8 cellular contexts compared by ENCODE assay signal in genomic region chr2:172083725-172084483, GRCh38. TPM values are rescaled to one million over a fixed set of nuclear protein-coding genes. Genes with fewer than 3 reads are reported as not detected.
DNase-seq lines count a peak whose midpoint lies in the region; ATAC-seq and TF ChIP-seq lines count a peak whose summit lies in the region.

No MANE protein-coding gene starts in this region.

- H3K9me2 ChIP-seq in DOHH2 (replicated peaks; ENCODE audit: control insufficient read depth, low read length): no peaks in the 10 kb centered on the region

- H3K9me3 ChIP-seq in DOHH2 (ENCODE audit: control insufficient read depth, insufficient read depth, low read length) (no peaks in the 10 kb centered on the region), body of pancreas (no peaks in the 10 kb centered on the region)

- peak overlapping the region; percentile 93 for H3K27ac ChIP-seq in 22Rv1
- H3K27ac ChIP-seq in DOHH2 (ENCODE audit: low read depth, low read length): no peak overlapping the region
- peak overlapping the region; percentile 95 for H3K27ac ChIP-seq in RWPE1
- H3K27ac ChIP-seq in foreskin keratinocyte: peak overlapping the region; percentile 21
- no peak overlapping the region for H3K27ac ChIP-seq in body of pancreas

- TF ChIP-seq CTCF in 22Rv1 (IDR thresholded peaks at IDR 0.05) (no peak), DOHH2 (IDR thresholded peaks at IDR 0.05; ENCODE audit: low read depth, low read length, poor library complexity, severe bottlenecking) (no peak), RWPE1 (conservative IDR thresholded peaks at IDR 0.05; ENCODE audit: low read depth) (no peak), foreskin keratinocyte (conservative IDR thresholded peaks at IDR 0.05) (no peak), body of pancreas (IDR thresholded peaks at IDR 0.05) (no peak)

- intact Hi-C loops in body of pancreas (cut with DNase I): no loop called here

- H3F3A ChIP-seq in DOHH2 (ENCODE audit: control insufficient read depth, insufficient read depth): no peaks in the 10 kb centered on the region

- no peaks in the 10 kb centered on the region for H3K79me2 ChIP-seq in DOHH2 (ENCODE audit: control insufficient read depth, low read length)

- H3K4me3 ChIP-seq in DOHH2 (ENCODE audit: low read length) (peak overlapping the region; percentile 85), body of pancreas (no peak overlapping the region)

- peaks cover 71% of the 10 kb centered on the region for H3K27me3 ChIP-seq in DOHH2 (ENCODE audit: control insufficient read depth, low read length)
- peaks cover 13% of the 10 kb centered on the region for H3K27me3 ChIP-seq in foreskin keratinocyte
- peaks cover 0 to 75% of the 10 kb centered on the region in 2 donors for H3K27me3 ChIP-seq in body of pancreas

- DNase-seq in RWPE1 (ENCODE audit: low spot score) (no peak), foreskin keratinocyte (no peak), body of pancreas (no peak), ureter (ENCODE audit: low spot score) (no peak)
- no peak for DNase-seq in activated effector memory CD4-positive, alpha-beta T cell treated with anti-CD3 and anti-CD28 coated beads, Interleukin-2, amount 50 U/mL, for 16 hours

- H3K36me3 ChIP-seq in DOHH2 (ENCODE audit: control insufficient read depth, low read length) (no peaks in the 10 kb centered on the region), body of pancreas (replicated peaks in 1 of 2; ENCODE audit: insufficient read depth in 1 of 2, low read depth in 2 of 2) (no peaks in the 10 kb centered on the region)

- 8 to 17% methylated on average over 22 to 26 of the region's 26 CpGs for WGBS in body of pancreas, 2 donors

- TF ChIP-seq POLR2A in body of pancreas (IDR thresholded peaks at IDR 0.05): no peak

- CTCF ChIA-PET in RWPE1 (lab: Yijun Ruan, JAX): interaction anchor here (0.7 kb wide), 1 partner anchor 160 kb away, joined by 3 read pairs; no protein-coding TSS in a partner anchor

- ATAC-seq in foreskin keratinocyte (no peak), HG02970 (IDR thresholded peaks at IDR 0.05; ENCODE audit: low FRiP score, unreplicated experiment) (no peak), body of pancreas (no peak)

- H3K4me1 ChIP-seq in DOHH2 (ENCODE audit: control insufficient read depth, low read length) (peaks cover 37% of the 10 kb centered on the region), foreskin keratinocyte (no peaks in the 10 kb centered on the region), body of pancreas (peaks cover 48% of the 10 kb centered on the region)

- H4K20me1 ChIP-seq in DOHH2 (ENCODE audit: control insufficient read depth, insufficient read depth, low read depth, low read length): no peaks in the 10 kb centered on the region; the same call in 1 of the 2 replicates

- H3K4me2 ChIP-seq in DOHH2 (ENCODE audit: low read length): peak overlapping the region; percentile 88

- POLR2A ChIA-PET in RWPE1 (lab: Yijun Ruan, JAX; ENCODE audit: low non-redundant PET): interaction anchor here (1.7 kb wide), 1 partner anchor 13 kb away, joined by 6 read pairs; no protein-coding TSS in a partner anchor

RNA-seq across cellular contexts. Expression of gene DLX1, which starts 1.4 kb away (rescaled TPM):
- total RNA-seq in foreskin keratinocyte (6.2 and 7.0 TPM in 2 replicates), body of pancreas (not detected), ureter (not detected)
- polyA plus RNA-seq in foreskin keratinocyte: 5.9 and 6.5 TPM in 2 replicates

RNA-seq across cellular contexts. Expression of gene DLX2, which starts 18.8 kb away (rescaled TPM):
- total RNA-seq in foreskin keratinocyte (1.1 and 1.4 TPM in 2 replicates), body of pancreas (not detected), ureter (not detected)
- polyA plus RNA-seq in foreskin keratinocyte: 1.1 and 1.9 TPM in 2 replicates

Comparison
In these comparisons a context has a peak if more than half of its experiments do, and no peak if none do; other contexts are left out.
1. H3K27ac ChIP-seq: peak in 22Rv1 (single experiment), RWPE1 (single experiment) and foreskin keratinocyte (single experiment); none in DOHH2 (single experiment) and body of pancreas (0 of 4).